Comparison of ENCODE assay signal across 9 cellular contexts in the genomic region with DNA sequence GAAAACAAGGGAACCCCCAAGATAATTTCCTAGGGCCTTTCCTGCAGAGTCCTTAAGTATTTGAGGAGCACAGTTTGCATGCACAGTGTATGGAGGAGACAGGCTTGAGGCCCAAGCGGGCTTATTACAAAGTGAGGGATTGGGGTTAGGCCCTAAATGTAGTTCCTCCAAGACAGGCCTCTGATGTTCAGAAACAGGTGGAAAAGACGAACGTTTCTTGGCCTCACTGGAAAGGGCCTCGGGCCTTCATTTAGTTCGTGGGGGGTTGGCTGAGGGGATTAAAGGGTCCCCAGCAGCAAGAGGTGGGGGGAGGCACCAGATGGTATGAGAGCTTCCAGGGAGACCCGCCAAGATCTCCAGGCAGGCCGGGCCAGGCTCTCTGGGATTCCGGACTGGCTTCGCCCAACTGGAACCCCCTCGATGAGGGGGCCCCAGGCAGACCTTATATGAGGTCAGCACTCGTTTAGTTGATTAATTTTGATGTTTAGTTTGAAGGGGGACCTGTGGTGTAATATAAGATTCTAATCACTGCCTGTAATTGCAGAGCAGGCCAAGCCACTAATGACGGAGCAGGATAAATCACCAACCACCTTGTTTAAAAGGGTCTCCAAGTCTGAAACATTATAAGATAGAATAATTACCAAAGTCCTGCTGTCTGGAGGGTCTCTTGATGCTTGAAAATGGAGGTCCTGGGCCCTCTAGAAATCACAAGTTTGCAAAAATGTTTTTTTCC.
A peak's percentile ranks its signal among the peaks of the same experiment; 100 is the strongest.
DNase-seq lines count a peak whose midpoint lies in the region; ATAC-seq, FAIRE-seq and TF ChIP-seq lines count a peak whose summit lies in the region.
"Had no signal": no experiment of that assay in that cellular context is flagged by ENCODE, and none has a peak within 500 bp of the region (broad histone marks: within the 10 kb centered on the region; RNA-seq: fewer than 3 reads in every experiment).

No MANE protein-coding gene starts in this region.

- in situ Hi-C loops in brain microvascular endothelial cell (cut with HindIII; ENCODE audit: low pct_ligation_motif_present, low sequenced_read_pairs) = no loop called here

- DNase-seq in brain microvascular endothelial cell = no peak
- DNase-seq in GM19239 (ENCODE audit: insufficient read length, low spot score) = no peak
- no peak for DNase-seq in NCI-H1930 (lab: John Stamatoyannopoulos, UW)
- DNase-seq in NAMALWA (ENCODE audit: low spot score) = no peak

- no peak for ATAC-seq in GM21367 (IDR thresholded peaks at IDR 0.05; ENCODE audit: unreplicated experiment)

- H3K4me2 ChIP-seq in BLaER1 = peak overlapping the region; percentile 96

- TF ChIP-seq CTCF in brain microvascular endothelial cell (IDR thresholded peaks at IDR 0.05; ENCODE audit: low read depth, low read length, missing control alignments) = no peak

- H4K20me1 ChIP-seq in BLaER1 = peaks cover 61% of the 10 kb centered on the region

- peak overlapping the region; percentile 99 for H3K4me3 ChIP-seq in BLaER1
- peak overlapping the region; percentile 98 for H3K4me3 ChIP-seq in HUES6 (ENCODE audit: low read depth, low read length)
- H3K4me3 ChIP-seq in brain microvascular endothelial cell (ENCODE audit: low read depth, low read length) = peak overlapping the region; percentile 82
- H3K4me3 ChIP-seq in muscle layer of colon (ENCODE audit: low read depth in 1 of 2, low read length in 2 of 2) = peak overlapping the region; percentile 58 to 66

- H3K9me3 ChIP-seq in BLaER1 = no peaks in the 10 kb centered on the region
- no peaks in the 10 kb centered on the region for H3K9me3 ChIP-seq in HUES6 (ENCODE audit: control insufficient read depth, insufficient read depth, low read depth, low read length)
- no peaks in the 10 kb centered on the region for H3K9me3 ChIP-seq in muscle layer of colon (ENCODE audit: low read length)
- H3K9me3 ChIP-seq: pancreas had no signal

- H3K4me1 ChIP-seq in BLaER1 (peaks cover 65% of the 10 kb centered on the region), HUES6 (ENCODE audit: control insufficient read depth, insufficient read depth, low read length) (peaks cover 57% of the 10 kb centered on the region), muscle layer of colon (ENCODE audit: insufficient read depth, low read length) (peaks cover 13% of the 10 kb centered on the region)

- H3K27me3 ChIP-seq in BLaER1 (no peaks in the 10 kb centered on the region), HUES6 (ENCODE audit: control insufficient read depth, insufficient read depth, low read length) (no peaks in the 10 kb centered on the region), brain microvascular endothelial cell (replicated peaks) (no peaks in the 10 kb centered on the region), muscle layer of colon (ENCODE audit: control insufficient read depth in 1 of 2, insufficient read depth in 2 of 2, low read length in 2 of 2) (no peaks in the 10 kb centered on the region)
- H3K27me3 ChIP-seq: pancreas had no signal

- peak overlapping the region; percentile 100 for H3K27ac ChIP-seq in BLaER1
- H3K27ac ChIP-seq in HUES6 (ENCODE audit: low read depth, low read length) = peak overlapping the region; percentile 98
- peak overlapping the region; percentile 63 for H3K27ac ChIP-seq in brain microvascular endothelial cell
- H3K27ac ChIP-seq in muscle layer of colon (ENCODE audit: low read depth, low read length) = no peak overlapping the region

- H3K36me3 ChIP-seq in BLaER1 (peaks cover 47% of the 10 kb centered on the region), HUES6 (ENCODE audit: control insufficient read depth, insufficient read depth, low read length) (peaks cover 55% of the 10 kb centered on the region), brain microvascular endothelial cell (replicated peaks) (peaks cover 25% of the 10 kb centered on the region), muscle layer of colon (ENCODE audit: insufficient read depth, low read length) (peaks cover 11% of the 10 kb centered on the region)
- H3K36me3 ChIP-seq: pancreas had no signal

- no peak for FAIRE-seq in GM19239 (lab: Jason Lieb, UNC)
- FAIRE-seq: pancreas had no signal

- H3K9ac ChIP-seq in BLaER1 (peak overlapping the region; percentile 99), HUES6 (ENCODE audit: low read length) (peak overlapping the region; percentile 96), muscle layer of colon (ENCODE audit: low read length) (no peak overlapping the region)
